In genomic region chr13:43033038-43033437, GRCh38 we compare ENCODE assay signal across 23 cellular contexts. TPM values are rescaled to one million over a fixed set of nuclear protein-coding genes. Genes with fewer than 3 reads are reported as not detected.
"Had no signal": no experiment of that assay in that cellular context is flagged by ENCODE, and none has a peak within 500 bp of the region (broad histone marks: within the 10 kb centered on the region; RNA-seq: fewer than 3 reads in every experiment).

No MANE protein-coding gene starts in this region.

- H3K9ac ChIP-seq: KMS-11, SK-N-SH had no signal

- ATAC-seq: K562 had no signal

- H3K27me3 Mint-ChIP-seq: IgD-negative memory B cell had no signal

- H3K4me3 ChIP-seq: K562 had no signal

- H3K27ac ChIP-seq: HL-60, KMS-11 had no signal

- H3K9me3 ChIP-seq: SK-N-SH had no signal

- DNase-seq: Kasumi-1, MM.1S, NCI-H1092 treated with DMSO at 0.1 percent for 48 hours, NCI-H1436, NCI-H187, NCI-H2029, NCI-H2081 treated with DMSO at 0.1 percent for 48 hours, NCI-H2171, NCI-H226, NCI-H446, NCI-H510A, NCI-H524 treated with DMSO at 0.1 percent for 48 hours, NCI-H69, NCI-H774, RPMI8226, SHP77, SK-N-SH, SW 1271 had no signal

- H3K4me2 ChIP-seq: KMS-11, SK-N-SH had no signal

- H3K9me3 Mint-ChIP-seq: IgD-negative memory B cell had no signal

RNA-seq across cellular contexts. Expression of gene EPSTI1, which starts 41.0 kb away (rescaled TPM):
- total RNA-seq: SK-MEL-5 had no signal
